Comparison of ENCODE assay signal across 8 cellular contexts in genomic region chr17:46769531-46770438, GRCh38. TPM values are rescaled to one million over a fixed set of nuclear protein-coding genes. Genes with fewer than 3 reads are reported as not detected.
DNase-seq lines count a peak whose midpoint lies in the region; ATAC-seq and TF ChIP-seq lines count a peak whose summit lies in the region.

No MANE protein-coding gene starts in this region.

- intact Hi-C loops in activated T-helper 2 cell treated with anti-CD3 and anti-CD28 coated beads, Interferon-gamma antibody, Interleukin-2, Interleukin-4, amounts not matched to agents 10 μg/mL and 5 μg/mL and 100 μg/mL, durations not matched to agents 14 hours and 24 hours and 36 hours (cut with micrococcal nuclease): loop anchor here (5.0 kb wide), 1 partner anchor 48 kb away; the partner anchor contains the start of gene WNT3

- H3K4me2 ChIP-seq in trophoblast cell (ENCODE audit: low read length): no peak overlapping the region

- TF ChIP-seq CTCF in endodermal cell (conservative IDR thresholded peaks at IDR 0.05): no peak

- no peak overlapping the region for H3K23ac ChIP-seq in trophoblast cell (ENCODE audit: low read length)

- H3K4me1 Mint-ChIP-seq in CD4-positive, CD25-positive, alpha-beta regulatory T cell: peaks cover 0 to 21% (median 5%) of the 10 kb centered on the region in 4 donors
- H3K4me1 Mint-ChIP-seq in IgD-negative memory B cell: peaks cover 8 to 12% (median 12%) of the 10 kb centered on the region in 3 donors
- peaks cover 29% of the 10 kb centered on the region for H3K4me1 Mint-ChIP-seq in endodermal cell
- peaks cover 2% of the 10 kb centered on the region for H3K4me1 Mint-ChIP-seq in activated T-helper 2 cell treated with anti-CD3 and anti-CD28 coated beads, Interferon-gamma antibody, Interleukin-2, Interleukin-4, amounts not matched to agents 10 μg/mL and 5 μg/mL and 100 μg/mL, durations not matched to agents 14 hours and 24 hours and 36 hours (ENCODE audit: low read depth)

- no peak overlapping the region for H4K12ac ChIP-seq in trophoblast cell (ENCODE audit: low read depth, low read length)

- H3K27me3 ChIP-seq in CD4-positive, CD25-positive, alpha-beta regulatory T cell (ENCODE audit: control insufficient read depth, insufficient read depth, low read length): peaks cover 7% of the 10 kb centered on the region
- H3K27me3 ChIP-seq in endodermal cell (ENCODE audit: control insufficient read depth, insufficient read depth, low read length, poor library complexity, severe bottlenecking): no peaks in the 10 kb centered on the region
- H3K27me3 ChIP-seq in trophoblast cell (ENCODE audit: insufficient read depth, low read length): no peaks in the 10 kb centered on the region

- peaks cover 2% of the 10 kb centered on the region for H3K79me2 ChIP-seq in trophoblast cell (ENCODE audit: control insufficient read depth, insufficient read depth, low read length, poor library complexity)

- H3K14ac ChIP-seq in trophoblast cell (ENCODE audit: low read length): no peak overlapping the region

- peak overlapping the region; percentile 3 for H2AK5ac ChIP-seq in trophoblast cell (ENCODE audit: low read length)

- no peak overlapping the region for H3K27ac ChIP-seq in CD4-positive, CD25-positive, alpha-beta regulatory T cell (ENCODE audit: insufficient read depth, low read length, poor library complexity, severe bottlenecking)
- no peak overlapping the region for H3K27ac ChIP-seq in endodermal cell (ENCODE audit: low read depth, low read length)
- no peak overlapping the region for H3K27ac ChIP-seq in trophoblast cell (ENCODE audit: low read depth, low read length)

- H3K27ac Mint-ChIP-seq in CD4-positive, CD25-positive, alpha-beta regulatory T cell: no peak overlapping the region
- H3K27ac Mint-ChIP-seq in IgD-negative memory B cell (no peak overlapping the region), endodermal cell (peak overlapping the region; percentile 70)
- H3K27ac Mint-ChIP-seq in activated T-helper 2 cell treated with anti-CD3 and anti-CD28 coated beads, Interferon-gamma antibody, Interleukin-2, Interleukin-4, amounts not matched to agents 10 μg/mL and 5 μg/mL and 100 μg/mL, durations not matched to agents 14 hours and 24 hours and 36 hours: no peak overlapping the region

- no peaks in the 10 kb centered on the region for H3K36me3 ChIP-seq in CD4-positive, CD25-positive, alpha-beta regulatory T cell (ENCODE audit: control insufficient read depth, insufficient read depth, low read length)
- H3K36me3 ChIP-seq in endodermal cell (ENCODE audit: control insufficient read depth, insufficient read depth, low read length): peaks cover 9% of the 10 kb centered on the region
- H3K36me3 ChIP-seq in trophoblast cell (ENCODE audit: control insufficient read depth in 1 of 2, insufficient read depth in 2 of 2, low read length in 2 of 2): peaks cover 3 to 5% of the 10 kb centered on the region in 2 experiments

- no peak overlapping the region for H3K4ac ChIP-seq in trophoblast cell (ENCODE audit: low read depth, low read length)

- peaks cover 33% of the 10 kb centered on the region for H3K4me1 ChIP-seq in CD4-positive, CD25-positive, alpha-beta regulatory T cell (ENCODE audit: control insufficient read depth, insufficient read depth, low read length, poor library complexity, severe bottlenecking)
- H3K4me1 ChIP-seq in endodermal cell (ENCODE audit: control insufficient read depth, insufficient read depth, low read length) (peaks cover 21% of the 10 kb centered on the region), trophoblast cell (ENCODE audit: control insufficient read depth in 1 of 2, insufficient read depth in 2 of 2, low read length in 2 of 2) (peaks cover 14 to 22% of the 10 kb centered on the region in 2 experiments)

- H2BK120ac ChIP-seq in trophoblast cell (ENCODE audit: insufficient read depth, low read length, poor library complexity): no peak overlapping the region

- peak in 1 of 3 donors; percentile 13 for DNase-seq in CD4-positive, CD25-positive, alpha-beta regulatory T cell
- DNase-seq in endodermal cell (peak; percentile 56), trophoblast cell (no peak), cerebellum (ENCODE audit: low spot score) (no peak), glomerular visceral epithelial cell (ENCODE audit: extremely low spot score) (no peak)
- DNase-seq in activated T-helper 2 cell treated with anti-CD3 and anti-CD28 coated beads, Interferon-gamma antibody, Interleukin-2, Interleukin-4, amounts not matched to agents 10 μg/mL and 5 μg/mL and 100 μg/mL, durations not matched to agents 14 hours and 24 hours and 36 hours (ENCODE audit: low spot score): no peak

- no peak for ATAC-seq in CD4-positive, CD25-positive, alpha-beta regulatory T cell (ENCODE audit: low read depth in 2 of 2)
- no peak for ATAC-seq in GM21825 (IDR thresholded peaks at IDR 0.05; ENCODE audit: unreplicated experiment)

- no peak overlapping the region for H2BK5ac ChIP-seq in trophoblast cell (ENCODE audit: low read depth, low read length, poor library complexity)

- H3K9me3 ChIP-seq in CD4-positive, CD25-positive, alpha-beta regulatory T cell (ENCODE audit: control insufficient read depth in 2 of 2, low read length in 2 of 2): no peaks in the 10 kb centered on the region
- H3K9me3 ChIP-seq in endodermal cell (ENCODE audit: control insufficient read depth, low read length) (no peaks in the 10 kb centered on the region), trophoblast cell (ENCODE audit: insufficient read depth, low read depth, low read length) (peaks cover 2% of the 10 kb centered on the region)

- H3K18ac ChIP-seq in trophoblast cell (ENCODE audit: low read length): peak overlapping the region; percentile 25

- 96 to 97% methylated on average over 32 to 56 of the region's 56 CpGs for WGBS in endodermal cell (ENCODE audit: insufficient coverage in 1 of 2, insufficient read length in 1 of 2), 2 experiments
- no CpG with 5 or more reads among the region's 56 CpGs for WGBS in trophoblast cell (ENCODE audit: extremely low coverage, insufficient coverage, insufficient read length)

- peaks cover 9% of the 10 kb centered on the region for H3K79me1 ChIP-seq in trophoblast cell (ENCODE audit: low read length)

- H4K91ac ChIP-seq in trophoblast cell (ENCODE audit: low read depth, low read length): peak overlapping the region; percentile 84

- peak overlapping the region; percentile 7 for H2BK12ac ChIP-seq in trophoblast cell (ENCODE audit: low read length)

- no peak overlapping the region for H3K9ac ChIP-seq in endodermal cell (ENCODE audit: extremely low read depth, low read length, poor library complexity, severe bottlenecking)
- H3K9ac ChIP-seq in trophoblast cell (ENCODE audit: low read length): no peak overlapping the region

- H2AFZ ChIP-seq in trophoblast cell (ENCODE audit: insufficient read depth, low read length, poor library complexity): no peak overlapping the region

- H3K4me3 ChIP-seq in CD4-positive, CD25-positive, alpha-beta regulatory T cell (ENCODE audit: low read depth, low read length): no peak overlapping the region
- H3K4me3 ChIP-seq in endodermal cell (ENCODE audit: low read length) (no peak overlapping the region), trophoblast cell (ENCODE audit: low read depth, low read length) (no peak overlapping the region)

- H3K4me3 Mint-ChIP-seq in CD4-positive, CD25-positive, alpha-beta regulatory T cell: peak overlapping the region; percentile 49 to 70 (median 68)
- H3K4me3 Mint-ChIP-seq in IgD-negative memory B cell (peak overlapping the region; percentile 62 to 92 (median 82)), endodermal cell (peak overlapping the region; percentile 49)
- H3K4me3 Mint-ChIP-seq in activated T-helper 2 cell treated with anti-CD3 and anti-CD28 coated beads, Interferon-gamma antibody, Interleukin-2, Interleukin-4, amounts not matched to agents 10 μg/mL and 5 μg/mL and 100 μg/mL, durations not matched to agents 14 hours and 24 hours and 36 hours (ENCODE audit: low read depth): no peak overlapping the region

- H4K8ac ChIP-seq in trophoblast cell (ENCODE audit: low read depth, low read length): no peak overlapping the region

- no peaks in the 10 kb centered on the region for H3K36me3 Mint-ChIP-seq in CD4-positive, CD25-positive, alpha-beta regulatory T cell
- H3K36me3 Mint-ChIP-seq in IgD-negative memory B cell: no peaks in the 10 kb centered on the region
- peaks cover 34% of the 10 kb centered on the region for H3K36me3 Mint-ChIP-seq in endodermal cell (ENCODE audit: low read depth)
- no peaks in the 10 kb centered on the region for H3K36me3 Mint-ChIP-seq in activated T-helper 2 cell treated with anti-CD3 and anti-CD28 coated beads, Interferon-gamma antibody, Interleukin-2, Interleukin-4, amounts not matched to agents 10 μg/mL and 5 μg/mL and 100 μg/mL, durations not matched to agents 14 hours and 24 hours and 36 hours (ENCODE audit: low read depth)

- H3K9me3 Mint-ChIP-seq in CD4-positive, CD25-positive, alpha-beta regulatory T cell: peaks cover 0 to 1% (median 0%) of the 10 kb centered on the region in 7 donors
- no peaks in the 10 kb centered on the region for H3K9me3 Mint-ChIP-seq in IgD-negative memory B cell
- no peaks in the 10 kb centered on the region for H3K9me3 Mint-ChIP-seq in endodermal cell
- no peaks in the 10 kb centered on the region for H3K9me3 Mint-ChIP-seq in activated T-helper 2 cell treated with anti-CD3 and anti-CD28 coated beads, Interferon-gamma antibody, Interleukin-2, Interleukin-4, amounts not matched to agents 10 μg/mL and 5 μg/mL and 100 μg/mL, durations not matched to agents 14 hours and 24 hours and 36 hours

- peaks cover 59% of the 10 kb centered on the region for H3K27me3 Mint-ChIP-seq in CD4-positive, CD25-positive, alpha-beta regulatory T cell
- peaks cover 3% of the 10 kb centered on the region for H3K27me3 Mint-ChIP-seq in IgD-negative memory B cell
- H3K27me3 Mint-ChIP-seq in endodermal cell (ENCODE audit: insufficient read depth): peaks cover 9% of the 10 kb centered on the region
- H3K27me3 Mint-ChIP-seq in activated T-helper 2 cell treated with anti-CD3 and anti-CD28 coated beads, Interferon-gamma antibody, Interleukin-2, Interleukin-4, amounts not matched to agents 10 μg/mL and 5 μg/mL and 100 μg/mL, durations not matched to agents 14 hours and 24 hours and 36 hours (ENCODE audit: low read depth): peaks cover 46% of the 10 kb centered on the region

RNA-seq across cellular contexts. Expression of gene WNT3, which starts 48.7 kb away (rescaled TPM):
- not detected for total RNA-seq in CD4-positive, CD25-positive, alpha-beta regulatory T cell
- not detected for polyA plus RNA-seq in CD4-positive, CD25-positive, alpha-beta regulatory T cell
- polyA plus RNA-seq in IgD-negative memory B cell: 0.14 TPM
- total RNA-seq in endodermal cell (10 to 100 TPM; 19.9 to 21.8 TPM), cerebellum (12.3 TPM)
- polyA plus RNA-seq in endodermal cell (2013, experiment 1 of 2): 51.2 TPM
- polyA plus RNA-seq in endodermal cell (2013, experiment 2 of 2): 42.1 TPM
- polyA plus RNA-seq in trophoblast cell (2013): 6.5 and 6.7 TPM in 2 replicates
- 0.07 TPM in 1 of 2 replicates, not detected in the other for total RNA-seq in activated T-helper 2 cell treated with anti-CD3 and anti-CD28 coated beads, Interferon-gamma antibody, Interleukin-2, Interleukin-4, amounts not matched to agents 10 μg/mL and 5 μg/mL and 100 μg/mL, durations not matched to agents 14 hours and 24 hours and 36 hours

Comparison
In these comparisons a context has a peak if more than half of its experiments do, and no peak if none do; other contexts are left out.
1. RNA of gene WNT3, which starts 48.7 kb away (total RNA-seq): 19.9 to 21.8 TPM in endodermal cell and 12.3 TPM in cerebellum (single experiment); 0.07 TPM in activated T-helper 2 cell treated with anti-CD3 and anti-CD28 coated beads, Interferon-gamma antibody, Interleukin-2, Interleukin-4, amounts not matched to agents 10 μg/mL and 5 μg/mL and 100 μg/mL, durations not matched to agents 14 hours and 24 hours and 36 hours and not detected in CD4-positive, CD25-positive, alpha-beta regulatory T cell (single experiment); every median in the first group is over 10 times any median in the second.